In genomic region chr5:83343345-83343744, GRCh38 we compare ENCODE assay signal across 20 cellular contexts.
DNase-seq lines count a peak whose midpoint lies in the region; ATAC-seq, FAIRE-seq and TF ChIP-seq lines count a peak whose summit lies in the region.
"Had no signal": no experiment of that assay in that cellular context is flagged by ENCODE, and none has a peak within 500 bp of the region (broad histone marks: within the 10 kb centered on the region; RNA-seq: fewer than 3 reads in every experiment).

No MANE protein-coding gene starts in this region.

- H2AK5ac ChIP-seq in mesenchymal stem cell (ENCODE audit: low read length, severe bottlenecking) = no peak overlapping the region

- no peak overlapping the region for H2BK120ac ChIP-seq in mesenchymal stem cell (ENCODE audit: low read depth, low read length)

- H3K4me1 ChIP-seq in ascending aorta (no peaks in the 10 kb centered on the region), mesenchymal stem cell (ENCODE audit: control insufficient read depth, insufficient read depth, low read depth, low read length) (no peaks in the 10 kb centered on the region)
- H3K4me1 ChIP-seq: Peyer's patch had no signal

- peaks cover 21% of the 10 kb centered on the region for H3K9me3 Mint-ChIP-seq in nephron progenitor cell
- peaks cover 14% of the 10 kb centered on the region for H3K9me3 Mint-ChIP-seq in activated T-cell treated with anti-CD3 and anti-CD28 coated beads, Interleukin-2, amount 50 U/mL, for 4 hours

- H3K79me1 ChIP-seq in mesenchymal stem cell (replicated peaks; ENCODE audit: low read length, poor library complexity, severe bottlenecking) = no peaks in the 10 kb centered on the region

- no peak overlapping the region for H3K23ac ChIP-seq in mesenchymal stem cell (ENCODE audit: low read length in 2 of 2)

- H3K14ac ChIP-seq in mesenchymal stem cell (ENCODE audit: low read length in 2 of 2) = no peak overlapping the region

- ATAC-seq in HG03571 (IDR thresholded peaks at IDR 0.05; ENCODE audit: unreplicated experiment) = no peak
- no peak for ATAC-seq in activated T-cell treated with anti-CD3 and anti-CD28 coated beads, Interleukin-2, amount 50 U/mL, for 4 hours
- ATAC-seq: GM23338 had no signal

- no peak overlapping the region for H4K91ac ChIP-seq in mesenchymal stem cell (ENCODE audit: low read length)

- intact Hi-C loops in ascending aorta (cut with DNase I) = no loop called here

- no peak overlapping the region for H3K4me2 ChIP-seq in mesenchymal stem cell (ENCODE audit: low read length, poor library complexity, severe bottlenecking)
- H3K4me2 ChIP-seq: GM23338 had no signal

- H2BK15ac ChIP-seq in mesenchymal stem cell (ENCODE audit: low read depth, poor library complexity, severe bottlenecking) = no peak overlapping the region

- H3K4me1 Mint-ChIP-seq in nephron progenitor cell = peaks cover 41% of the 10 kb centered on the region
- peaks cover 16% of the 10 kb centered on the region for H3K4me1 Mint-ChIP-seq in activated T-cell treated with anti-CD3 and anti-CD28 coated beads, Interleukin-2, amount 50 U/mL, for 4 hours (ENCODE audit: low read depth)

- H3K27me3 ChIP-seq in ascending aorta = no peaks in the 10 kb centered on the region
- H3K27me3 ChIP-seq in mesenchymal stem cell (ENCODE audit: control insufficient read depth in 1 of 2, insufficient read depth in 1 of 2, low read length in 2 of 2) = no peaks in the 10 kb centered on the region
- H3K27me3 ChIP-seq: Peyer's patch had no signal

- no peak overlapping the region for H2BK12ac ChIP-seq in mesenchymal stem cell (ENCODE audit: low read length in 2 of 2)

- FAIRE-seq in GM18507 (lab: Jason Lieb, UNC) = peak; percentile 9
- FAIRE-seq: A204.1 had no signal

- no peak for DNase-seq in GM18507 (ENCODE audit: extremely low spot score, insufficient read length, low read depth)
- peak; percentile 11 for DNase-seq in NCI-H748 treated with DMSO at 0.1 percent for 48 hours (lab: John Stamatoyannopoulos, UW)
- DNase-seq in ascending aorta (ENCODE audit: low spot score in 2 of 2) = no peak
- no peak for DNase-seq in nephron progenitor cell
- no peak for DNase-seq in mesenchymal stem cell
- no peak for DNase-seq in activated T-cell treated with anti-CD3 and anti-CD28 coated beads, Interleukin-2, amount 50 U/mL, for 4 hours
- DNase-seq in NCI-H524 (lab: John Stamatoyannopoulos, UW) = no peak
- DNase-seq: EL, GF-D8, HCEC 1CT, NCI-H1105, NCI-H1694, NCI-H2171, NCI-H526, Peyer's patch had no signal

- H4K8ac ChIP-seq in mesenchymal stem cell (ENCODE audit: low read length) = no peak overlapping the region

- H3K18ac ChIP-seq in mesenchymal stem cell (ENCODE audit: low read depth in 1 of 2, low read length in 2 of 2) = no peak overlapping the region

- H3K27ac ChIP-seq in ascending aorta = peak overlapping the region; percentile 12 to 14
- H3K27ac ChIP-seq in mesenchymal stem cell (ENCODE audit: low read length, poor library complexity, severe bottlenecking) = no peak overlapping the region
- H3K27ac ChIP-seq: C4-2B, Peyer's patch had no signal

- no peaks in the 10 kb centered on the region for H3K9me3 ChIP-seq in ascending aorta
- H3K9me3 ChIP-seq in mesenchymal stem cell (ENCODE audit: control insufficient read depth, low read length) = peaks cover 12% of the 10 kb centered on the region
- H3K9me3 ChIP-seq: Peyer's patch had no signal

- no peak overlapping the region for H2BK5ac ChIP-seq in mesenchymal stem cell (ENCODE audit: low read depth, low read length, poor library complexity, severe bottlenecking)

- no peaks in the 10 kb centered on the region for H3K27me3 Mint-ChIP-seq in nephron progenitor cell (ENCODE audit: low read depth, poor library complexity)
- no peaks in the 10 kb centered on the region for H3K27me3 Mint-ChIP-seq in activated T-cell treated with anti-CD3 and anti-CD28 coated beads, Interleukin-2, amount 50 U/mL, for 4 hours (ENCODE audit: low read depth)
- H3K27me3 Mint-ChIP-seq: IgD-negative memory B cell had no signal

- H2AFZ ChIP-seq in mesenchymal stem cell (ENCODE audit: low read depth, low read length) = no peak overlapping the region
- H2AFZ ChIP-seq: GM23338 had no signal

- peaks cover 14% of the 10 kb centered on the region for H3K36me3 Mint-ChIP-seq in nephron progenitor cell (ENCODE audit: low read depth)
- peaks cover 8% of the 10 kb centered on the region for H3K36me3 Mint-ChIP-seq in activated T-cell treated with anti-CD3 and anti-CD28 coated beads, Interleukin-2, amount 50 U/mL, for 4 hours (ENCODE audit: insufficient read depth)

- no peak overlapping the region for H3K4ac ChIP-seq in mesenchymal stem cell (ENCODE audit: low read depth in 1 of 2, low read length in 2 of 2)

- no peak overlapping the region for H3K9ac ChIP-seq in mesenchymal stem cell (ENCODE audit: low read length)

- H3K36me3 ChIP-seq in ascending aorta (no peaks in the 10 kb centered on the region), mesenchymal stem cell (ENCODE audit: control insufficient read depth in 1 of 2, insufficient read depth in 2 of 2, low read depth in 1 of 2, low read length in 2 of 2) (no peaks in the 10 kb centered on the region)
- H3K36me3 ChIP-seq: Peyer's patch had no signal

- H3K27ac Mint-ChIP-seq in nephron progenitor cell = peak overlapping the region; percentile 44
- H3K27ac Mint-ChIP-seq: GM23338, IgD-negative memory B cell had no signal

- TF ChIP-seq CTCF in ascending aorta (IDR thresholded peaks at IDR 0.05) = no peak
- no peak for TF ChIP-seq CTCF in nephron progenitor cell (IDR thresholded peaks at IDR 0.05)

- 63% methylated on average over 1 of the region's 2 CpGs for WGBS in mesenchymal stem cell

- no peak overlapping the region for H3K4me3 Mint-ChIP-seq in nephron progenitor cell
- H3K4me3 Mint-ChIP-seq in activated T-cell treated with anti-CD3 and anti-CD28 coated beads, Interleukin-2, amount 50 U/mL, for 4 hours = no peak overlapping the region
- H3K4me3 Mint-ChIP-seq: GM23338, IgD-negative memory B cell had no signal

- H3K4me3 ChIP-seq in ascending aorta (no peak overlapping the region), mesenchymal stem cell (ENCODE audit: insufficient read depth in 1 of 2, low read depth in 1 of 2, low read length in 2 of 2) (no peak overlapping the region)
- H3K4me3 ChIP-seq: GM23338, Peyer's patch had no signal
